In the genomic region with DNA sequence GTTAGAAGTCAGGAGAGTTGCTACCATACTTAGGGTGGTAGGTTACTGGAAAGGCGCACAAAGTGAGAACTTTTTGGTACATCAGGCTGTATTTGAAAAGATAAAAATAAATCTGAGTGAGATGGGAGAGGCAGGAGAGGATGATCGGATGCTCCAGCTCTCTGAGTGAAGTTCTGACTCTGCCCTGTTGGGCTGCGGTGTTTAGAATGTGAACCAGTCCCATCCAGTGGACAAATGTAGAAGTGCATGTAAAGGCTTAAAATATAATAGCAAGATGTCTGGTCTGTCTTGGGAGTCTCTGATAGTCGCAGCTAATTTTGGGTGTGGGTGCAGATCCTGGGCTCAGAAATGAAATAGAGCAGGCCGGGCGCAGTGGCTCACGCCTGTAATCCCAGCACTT, we compare ENCODE assay signal across 8 cellular contexts. TPM values are rescaled to one million over a fixed set of nuclear protein-coding genes. Genes with fewer than 3 reads are reported as not detected.
DNase-seq lines count a peak whose midpoint lies in the region; ATAC-seq and TF ChIP-seq lines count a peak whose summit lies in the region.

No MANE protein-coding gene starts in this region.

- H3K36me3 Mint-ChIP-seq in Calu3 (ENCODE audit: insufficient read depth, unreplicated experiment) = no peaks in the 10 kb centered on the region
- no peaks in the 10 kb centered on the region for H3K36me3 Mint-ChIP-seq in activated T-helper 1 cell treated with anti-CD3 and anti-CD28 coated beads, Interleukin-12 subunit alpha, Interleukin-12 subunit beta, Interleukin-2, Interleukin-4 antibody, amounts not matched to agents 30 ng/mL and 10 ng/mL and 1 ng/mL, durations not matched to agents 14 hours and 24 hours and 36 hours (ENCODE audit: low read depth)
- H3K36me3 Mint-ChIP-seq in osteocyte (ENCODE audit: unreplicated experiment) = no peaks in the 10 kb centered on the region

- DNase-seq in Calu3 (peak; percentile 53), NCI-H526 treated with DMSO at 0.1 percent for 48 hours (lab: John Stamatoyannopoulos, UW) (peak; percentile 11), foreskin melanocyte (peak; percentile 52), osteocyte (ENCODE audit: extremely low spot score, unreplicated experiment) (peak; percentile 80), NK-92 (lab: John Stamatoyannopoulos, UW; ENCODE audit: unreplicated experiment) (no peak)
- DNase-seq in activated T-helper 1 cell treated with anti-CD3 and anti-CD28 coated beads, Interleukin-12 subunit alpha, Interleukin-12 subunit beta, Interleukin-2, Interleukin-4 antibody, amounts not matched to agents 30 ng/mL and 10 ng/mL and 1 ng/mL, durations not matched to agents 14 hours and 24 hours and 36 hours (ENCODE audit: low spot score) = peak; percentile 5

- CTCF ChIA-PET in Calu3 (lab: Charles Lee) = interaction anchor here (0.6 to 1.4 kb wide), 6 partner anchors 9 to 190 kb away, joined by 3 to 7 read pairs (median 4); no protein-coding TSS in a partner anchor

- H3K27ac Mint-ChIP-seq in Calu3 (ENCODE audit: unreplicated experiment) (no peak overlapping the region), osteocyte (ENCODE audit: unreplicated experiment) (no peak overlapping the region)
- H3K27ac Mint-ChIP-seq in activated T-helper 1 cell treated with anti-CD3 and anti-CD28 coated beads, Interleukin-12 subunit alpha, Interleukin-12 subunit beta, Interleukin-2, Interleukin-4 antibody, amounts not matched to agents 30 ng/mL and 10 ng/mL and 1 ng/mL, durations not matched to agents 14 hours and 24 hours and 36 hours = no peak overlapping the region

- no peak overlapping the region for H3K4me3 Mint-ChIP-seq in Calu3 (ENCODE audit: low read depth, unreplicated experiment)
- H3K4me3 Mint-ChIP-seq in activated T-helper 1 cell treated with anti-CD3 and anti-CD28 coated beads, Interleukin-12 subunit alpha, Interleukin-12 subunit beta, Interleukin-2, Interleukin-4 antibody, amounts not matched to agents 30 ng/mL and 10 ng/mL and 1 ng/mL, durations not matched to agents 14 hours and 24 hours and 36 hours = no peak overlapping the region
- H3K4me3 Mint-ChIP-seq in osteocyte (ENCODE audit: unreplicated experiment) = no peak overlapping the region

- no TSS peak for BruUV-seq in Calu3 (replicated peaks; lab: Mats Ljungman, UMichigan)

- H3K4me1 Mint-ChIP-seq in Calu3 (ENCODE audit: low read depth, unreplicated experiment) (no peaks in the 10 kb centered on the region), osteocyte (ENCODE audit: unreplicated experiment) (peaks cover 5% of the 10 kb centered on the region)
- H3K4me1 Mint-ChIP-seq in activated T-helper 1 cell treated with anti-CD3 and anti-CD28 coated beads, Interleukin-12 subunit alpha, Interleukin-12 subunit beta, Interleukin-2, Interleukin-4 antibody, amounts not matched to agents 30 ng/mL and 10 ng/mL and 1 ng/mL, durations not matched to agents 14 hours and 24 hours and 36 hours (ENCODE audit: low read depth) = no peaks in the 10 kb centered on the region

- ATAC-seq in GM19023 (IDR thresholded peaks at IDR 0.05; ENCODE audit: unreplicated experiment) (peak; percentile 92), HG03103 (IDR thresholded peaks at IDR 0.05; ENCODE audit: low read depth, unreplicated experiment) (peak; percentile 91)

- intact Hi-C loops in Calu3 (cut with micrococcal nuclease; ENCODE audit: unreplicated experiment) = loop anchor here (2.0 kb wide), 1 partner anchor 59 kb away; no protein-coding TSS in a partner anchor
- intact Hi-C loops in activated T-helper 1 cell treated with anti-CD3 and anti-CD28 coated beads, Interleukin-12 subunit alpha, Interleukin-12 subunit beta, Interleukin-2, Interleukin-4 antibody, amounts not matched to agents 30 ng/mL and 10 ng/mL and 1 ng/mL, durations not matched to agents 14 hours and 24 hours and 36 hours (cut with micrococcal nuclease) = loop anchor here (1.0 kb wide), 2 partner anchors 8 to 58 kb away; no protein-coding TSS in a partner anchor

- TF ChIP-seq CTCF in Calu3 (IDR thresholded peaks at IDR 0.05; ENCODE audit: unreplicated experiment) (peak; percentile 40), osteocyte (IDR thresholded peaks at IDR 0.05) (peak; percentile 74)

- H3K9me3 Mint-ChIP-seq in Calu3 (ENCODE audit: low read depth, unreplicated experiment) (no peaks in the 10 kb centered on the region), osteocyte (ENCODE audit: unreplicated experiment) (no peaks in the 10 kb centered on the region)
- no peaks in the 10 kb centered on the region for H3K9me3 Mint-ChIP-seq in activated T-helper 1 cell treated with anti-CD3 and anti-CD28 coated beads, Interleukin-12 subunit alpha, Interleukin-12 subunit beta, Interleukin-2, Interleukin-4 antibody, amounts not matched to agents 30 ng/mL and 10 ng/mL and 1 ng/mL, durations not matched to agents 14 hours and 24 hours and 36 hours

- H3K27me3 Mint-ChIP-seq in Calu3 (ENCODE audit: unreplicated experiment) = no peaks in the 10 kb centered on the region
- H3K27me3 Mint-ChIP-seq in activated T-helper 1 cell treated with anti-CD3 and anti-CD28 coated beads, Interleukin-12 subunit alpha, Interleukin-12 subunit beta, Interleukin-2, Interleukin-4 antibody, amounts not matched to agents 30 ng/mL and 10 ng/mL and 1 ng/mL, durations not matched to agents 14 hours and 24 hours and 36 hours (ENCODE audit: insufficient read depth) = peaks cover 2% of the 10 kb centered on the region
- peaks cover 33% of the 10 kb centered on the region for H3K27me3 Mint-ChIP-seq in osteocyte (ENCODE audit: unreplicated experiment)

RNA-seq across cellular contexts. Expression of gene ACKR2, which starts 30.4 kb away (rescaled TPM):
- total RNA-seq in Calu3 (2022) = 0.45 and 1.5 TPM in 2 replicates
- total RNA-seq in activated T-helper 1 cell treated with anti-CD3 and anti-CD28 coated beads, Interleukin-12 subunit alpha, Interleukin-12 subunit beta, Interleukin-2, Interleukin-4 antibody, amounts not matched to agents 30 ng/mL and 10 ng/mL and 1 ng/mL, durations not matched to agents 14 hours and 24 hours and 36 hours = 0.66 and 0.88 TPM in 2 replicates
- total RNA-seq in osteocyte = 0.19 and 0.24 TPM in 2 replicates

RNA-seq across cellular contexts. Expression of gene HIGD1A, which starts 35.3 kb away (rescaled TPM):
- total RNA-seq in Calu3 (2022) (88.1 and 90.4 TPM in 2 replicates), osteocyte (63.8 and 66.1 TPM in 2 replicates)
- total RNA-seq in activated T-helper 1 cell treated with anti-CD3 and anti-CD28 coated beads, Interleukin-12 subunit alpha, Interleukin-12 subunit beta, Interleukin-2, Interleukin-4 antibody, amounts not matched to agents 30 ng/mL and 10 ng/mL and 1 ng/mL, durations not matched to agents 14 hours and 24 hours and 36 hours = 90.1 and 97.5 TPM in 2 replicates

RNA-seq across cellular contexts. Expression of gene CYP8B1, which starts 36.1 kb away (rescaled TPM):
- total RNA-seq in Calu3 (2022) = not detected in 2 replicates
- total RNA-seq in activated T-helper 1 cell treated with anti-CD3 and anti-CD28 coated beads, Interleukin-12 subunit alpha, Interleukin-12 subunit beta, Interleukin-2, Interleukin-4 antibody, amounts not matched to agents 30 ng/mL and 10 ng/mL and 1 ng/mL, durations not matched to agents 14 hours and 24 hours and 36 hours = not detected in 2 replicates
- total RNA-seq in osteocyte = not detected in 2 replicates
